In the genomic region with DNA sequence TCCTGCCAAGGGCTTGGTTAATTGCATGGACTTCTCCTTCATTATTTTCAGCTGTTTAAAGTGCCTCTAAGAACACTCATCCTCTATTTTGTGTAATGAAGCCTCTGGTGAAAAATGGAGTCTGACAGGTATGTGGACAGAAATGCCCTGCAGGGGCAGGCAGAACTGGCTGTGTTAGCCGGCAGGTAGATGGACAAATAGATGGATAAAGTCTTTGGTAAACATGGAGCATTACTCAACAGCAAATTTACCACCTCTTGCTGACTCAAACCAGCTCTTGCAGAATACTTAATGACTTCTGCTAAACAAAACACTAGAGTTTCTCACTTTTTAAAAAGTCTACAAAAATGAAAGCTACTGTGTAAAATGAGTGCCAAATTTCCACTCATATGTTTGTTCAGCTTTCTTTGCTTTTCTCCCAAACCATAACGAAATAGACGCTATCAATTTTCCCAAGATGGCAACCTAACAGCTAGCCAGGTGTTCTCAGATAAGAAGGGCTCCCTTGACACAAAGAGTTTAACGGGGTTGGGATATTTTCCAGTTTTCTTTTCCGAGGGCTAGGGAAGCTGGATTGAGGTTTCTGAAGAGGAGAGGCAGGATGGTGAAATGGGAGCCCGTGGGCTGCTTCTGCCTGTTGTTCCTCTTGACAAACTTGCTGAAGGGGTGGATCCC, we compare ENCODE assay signal across 22 cellular contexts.
DNase-seq lines count a peak whose midpoint lies in the region; TF ChIP-seq lines count a peak whose summit lies in the region.
"Had no signal": no experiment of that assay in that cellular context is flagged by ENCODE, and none has a peak within 500 bp of the region (broad histone marks: within the 10 kb centered on the region; RNA-seq: fewer than 3 reads in every experiment).

No MANE protein-coding gene starts in this region.

- no peak overlapping the region for H2BK12ac ChIP-seq in trophoblast cell (ENCODE audit: low read length)

- no peak overlapping the region for H3K4ac ChIP-seq in trophoblast cell (ENCODE audit: low read depth, low read length)

- H2AFZ ChIP-seq in trophoblast cell (ENCODE audit: insufficient read depth, low read length, poor library complexity), result no peak overlapping the region

- peaks cover 1% of the 10 kb centered on the region for H3K9me3 Mint-ChIP-seq in glutamatergic neuron (ENCODE audit: unreplicated experiment)

- H3K79me2 ChIP-seq in trophoblast cell (ENCODE audit: control insufficient read depth, insufficient read depth, low read length, poor library complexity), result no peaks in the 10 kb centered on the region

- no peak overlapping the region for H3K4me3 Mint-ChIP-seq in glutamatergic neuron (ENCODE audit: unreplicated experiment)
- H3K4me3 Mint-ChIP-seq: activated CD8-positive, alpha-beta T cell treated with anti-CD3 and anti-CD28 coated beads, Interleukin-2, amount 10 ng/mL, durations not matched to agents 7 days and 5 days; activated naive CD4-positive, alpha-beta T cell treated with anti-CD3 and anti-CD28 coated beads, Interleukin-2, amount 10 ng/mL, durations not matched to agents 7 days and 5 days; activated T-cell treated with anti-CD3 and anti-CD28 coated beads, Interleukin-2, amount 50 U/mL, for 4 hours; naive thymus-derived CD8-positive, alpha-beta T cell had no signal

- H3K27ac ChIP-seq in trophoblast cell (ENCODE audit: low read depth, low read length) (peak overlapping the region; percentile 20), testis (no peak overlapping the region)
- H3K27ac ChIP-seq: 22Rv1 had no signal

- H3K18ac ChIP-seq in trophoblast cell (ENCODE audit: low read length), result no peak overlapping the region

- H3K27me3 ChIP-seq in adipocyte (replicated peaks; ENCODE audit: control insufficient read depth, insufficient read depth, low read length) (no peaks in the 10 kb centered on the region), trophoblast cell (ENCODE audit: insufficient read depth, low read length) (no peaks in the 10 kb centered on the region), testis (no peaks in the 10 kb centered on the region)

- no CpG with 5 or more reads among the region's 6 CpGs for WGBS in trophoblast cell (ENCODE audit: extremely low coverage, insufficient coverage, insufficient read length)
- 65 to 72% methylated on average over 6 of the region's 6 CpGs for WGBS in testis, 2 donors

- H3K4me1 Mint-ChIP-seq in glutamatergic neuron (ENCODE audit: low read depth, unreplicated experiment), result no peaks in the 10 kb centered on the region
- H3K4me1 Mint-ChIP-seq: activated naive CD4-positive, alpha-beta T cell treated with anti-CD3 and anti-CD28 coated beads, Interleukin-2, amount 10 ng/mL, durations not matched to agents 7 days and 5 days; naive thymus-derived CD8-positive, alpha-beta T cell had no signal

- H4K8ac ChIP-seq in trophoblast cell (ENCODE audit: low read depth, low read length), result no peak overlapping the region

- H3K36me3 ChIP-seq in adipocyte (ENCODE audit: control insufficient read depth, insufficient read depth, low read length, severe bottlenecking) (peaks cover 4% of the 10 kb centered on the region), trophoblast cell (ENCODE audit: control insufficient read depth in 1 of 2, insufficient read depth in 2 of 2, low read length in 2 of 2) (peaks cover 0 to 1% of the 10 kb centered on the region in 2 experiments), testis (ENCODE audit: low read depth, missing control alignments) (no peaks in the 10 kb centered on the region)

- peak; percentile 32 for DNase-seq in DMS79 treated with DMSO at 0.1 percent for 48 hours (lab: John Stamatoyannopoulos, UW)
- DNase-seq in DMS79 (lab: John Stamatoyannopoulos, UW), result no peak
- DNase-seq in NCI-H345 (lab: John Stamatoyannopoulos, UW), result peak; percentile 77
- DNase-seq in adipocyte (ENCODE audit: low read depth), result no peak
- DNase-seq in trophoblast cell, result peak; percentile 89 to 96
- DNase-seq in germinal center (ENCODE audit: low spot score), result no peak
- no peak for DNase-seq in glutamatergic neuron
- DNase-seq in testis, result no peak
- DNase-seq: activated CD4-positive, CD25-positive, alpha-beta regulatory T cell; activated CD8-positive, alpha-beta T cell treated with anti-CD3 and anti-CD28 coated beads, Interleukin-2, amount 10 ng/mL, durations not matched to agents 7 days and 5 days; activated naive CD4-positive, alpha-beta T cell treated with anti-CD3 and anti-CD28 coated beads, Interleukin-2, amount 10 ng/mL, durations not matched to agents 7 days and 5 days; activated T-cell treated with anti-CD3 and anti-CD28 coated beads, Interleukin-2, amount 50 U/mL, for 4 hours; AML-193; COR-L47; mesenchymal stem cell; naive thymus-derived CD8-positive, alpha-beta T cell; NCI-H1436; NCI-H524 treated with DMSO at 0.1 percent for 48 hours; small intestine; stimulated activated CD4-positive, alpha-beta T cell treated with anti-CD3 and anti-CD28 coated beads, Interleukin-2, amount 100 ng/mL, for 48 hours; T-helper 9 cell had no signal

- H3K9ac ChIP-seq in adipocyte (ENCODE audit: low read length) (no peak overlapping the region), trophoblast cell (ENCODE audit: low read length) (no peak overlapping the region)

- no peak overlapping the region for H2BK120ac ChIP-seq in trophoblast cell (ENCODE audit: insufficient read depth, low read length, poor library complexity)

- H3K4me1 ChIP-seq in adipocyte (ENCODE audit: control insufficient read depth, insufficient read depth, low read length), result peaks cover 8% of the 10 kb centered on the region
- peaks cover 0 to 3% of the 10 kb centered on the region in 2 experiments for H3K4me1 ChIP-seq in trophoblast cell (ENCODE audit: control insufficient read depth in 1 of 2, insufficient read depth in 2 of 2, low read length in 2 of 2)
- H3K4me1 ChIP-seq in testis, result no peaks in the 10 kb centered on the region

- H3K79me1 ChIP-seq in trophoblast cell (ENCODE audit: low read length), result no peaks in the 10 kb centered on the region

- H3K9me3 ChIP-seq in adipocyte (ENCODE audit: control insufficient read depth, low read length) (peaks cover 55% of the 10 kb centered on the region), trophoblast cell (ENCODE audit: insufficient read depth, low read depth, low read length) (peaks cover 11% of the 10 kb centered on the region), testis (no peaks in the 10 kb centered on the region)

- TF ChIP-seq CTCF in glutamatergic neuron (IDR thresholded peaks at IDR 0.05; ENCODE audit: partially characterized antibody, unreplicated experiment), result no peak
- no peak for TF ChIP-seq CTCF in testis (IDR thresholded peaks at IDR 0.05)

- intact Hi-C loops in testis (cut with DNase I; ENCODE audit: low total_unique reads), result no loop called here

- no peak overlapping the region for H3K27ac Mint-ChIP-seq in glutamatergic neuron (ENCODE audit: unreplicated experiment)
- H3K27ac Mint-ChIP-seq: activated CD8-positive, alpha-beta T cell treated with anti-CD3 and anti-CD28 coated beads, Interleukin-2, amount 10 ng/mL, durations not matched to agents 7 days and 5 days; activated naive CD4-positive, alpha-beta T cell treated with anti-CD3 and anti-CD28 coated beads, Interleukin-2, amount 10 ng/mL, durations not matched to agents 7 days and 5 days; naive thymus-derived CD8-positive, alpha-beta T cell had no signal

- no peak for TF ChIP-seq POLR2A in testis (IDR thresholded peaks at IDR 0.05)

- H2BK5ac ChIP-seq in trophoblast cell (ENCODE audit: low read depth, low read length, poor library complexity), result no peak overlapping the region

- no peak overlapping the region for H4K91ac ChIP-seq in trophoblast cell (ENCODE audit: low read depth, low read length)

- no peak overlapping the region for H2AK5ac ChIP-seq in trophoblast cell (ENCODE audit: low read length)

- H3K27me3 Mint-ChIP-seq in glutamatergic neuron (ENCODE audit: unreplicated experiment), result peaks cover 2% of the 10 kb centered on the region
- H3K27me3 Mint-ChIP-seq: activated naive CD4-positive, alpha-beta T cell treated with anti-CD3 and anti-CD28 coated beads, Interleukin-2, amount 10 ng/mL, durations not matched to agents 7 days and 5 days had no signal

- no peak overlapping the region for H3K14ac ChIP-seq in trophoblast cell (ENCODE audit: low read length)

- H3K4me2 ChIP-seq in trophoblast cell (ENCODE audit: low read length), result no peak overlapping the region

- H3K23ac ChIP-seq in trophoblast cell (ENCODE audit: low read length), result no peak overlapping the region

- H3K4me3 ChIP-seq in adipocyte (ENCODE audit: low read length), result peak overlapping the region; percentile 53
- H3K4me3 ChIP-seq in trophoblast cell (ENCODE audit: low read depth, low read length), result no peak overlapping the region
- no peak overlapping the region for H3K4me3 ChIP-seq in testis

- H4K12ac ChIP-seq in trophoblast cell (ENCODE audit: low read depth, low read length), result no peak overlapping the region

- peaks cover 14% of the 10 kb centered on the region for H3K36me3 Mint-ChIP-seq in glutamatergic neuron (ENCODE audit: unreplicated experiment)
- H3K36me3 Mint-ChIP-seq: activated naive CD4-positive, alpha-beta T cell treated with anti-CD3 and anti-CD28 coated beads, Interleukin-2, amount 10 ng/mL, durations not matched to agents 7 days and 5 days had no signal

Comparison
In these comparisons a context has a peak if more than half of its experiments do, and no peak if none do; other contexts are left out.
1. DNase-seq: peak in DMS79 treated with DMSO at 0.1 percent for 48 hours (single experiment), NCI-H345 (single experiment) and trophoblast cell (2 of 2); none in DMS79 (single experiment), adipocyte (single experiment), germinal center (single experiment), glutamatergic neuron (single experiment) and testis (single experiment).